ENCODE assay signal across 8 cellular contexts in the genomic region with DNA sequence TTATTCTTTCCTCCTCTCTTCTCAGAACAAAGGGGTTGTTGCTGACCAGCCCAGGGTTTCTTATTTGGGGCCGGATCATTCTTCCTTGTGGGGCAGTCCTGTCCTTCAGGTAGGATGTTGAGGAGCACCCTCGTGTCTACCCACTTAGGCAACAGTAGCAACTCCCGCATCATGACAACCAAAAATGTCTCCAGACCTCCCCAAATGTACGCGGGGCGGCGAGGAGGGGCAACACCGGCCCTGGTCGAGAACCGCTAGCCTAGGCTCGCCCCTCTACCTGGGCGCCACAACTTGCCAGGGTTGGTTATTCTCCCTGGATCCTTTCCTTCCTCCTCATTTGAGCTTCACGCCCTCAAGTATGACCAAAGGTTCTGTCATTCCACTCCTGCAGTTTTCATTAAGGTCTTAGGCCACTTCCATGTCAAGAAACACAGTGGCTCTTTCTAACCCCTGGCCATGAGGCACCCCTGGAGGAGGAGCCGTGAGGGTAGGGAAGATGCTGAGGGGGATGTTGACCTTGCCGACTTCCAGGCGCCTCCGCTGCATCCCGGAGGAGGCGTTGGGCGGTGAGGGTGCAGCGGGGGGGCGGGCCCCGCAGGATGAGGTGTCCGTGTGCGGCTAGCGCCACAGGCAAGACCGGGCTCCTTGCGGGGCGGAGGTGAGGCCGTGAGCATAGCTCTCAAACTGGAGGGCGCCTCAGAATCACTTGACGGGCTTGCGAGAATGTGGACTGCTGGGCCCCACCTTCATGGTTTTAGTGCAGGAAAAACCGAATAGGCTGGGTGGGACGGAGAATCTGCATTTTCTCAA. TPM values are rescaled to one million over a fixed set of nuclear protein-coding genes. Genes with fewer than 3 reads are reported as not detected.
DNase-seq lines count a peak whose midpoint lies in the region; ATAC-seq lines count a peak whose summit lies in the region.

No MANE protein-coding gene starts in this region.

- H3K9ac ChIP-seq in adipocyte (ENCODE audit: low read length) (peak overlapping the region; percentile 74), skeletal muscle satellite cell (ENCODE audit: low read depth, low read length) (peak overlapping the region; percentile 63)

- peaks cover 4% of the 10 kb centered on the region for H3K27me3 ChIP-seq in CD8-positive, alpha-beta memory T cell (ENCODE audit: insufficient read depth, low read length, poor library complexity, severe bottlenecking)
- peaks cover 9% of the 10 kb centered on the region for H3K27me3 ChIP-seq in adipocyte (replicated peaks; ENCODE audit: control insufficient read depth, insufficient read depth, low read length)
- peaks cover 58% of the 10 kb centered on the region for H3K27me3 ChIP-seq in skeletal muscle satellite cell (ENCODE audit: control insufficient read depth, insufficient read depth, low read length)

- H3K27ac ChIP-seq in CD8-positive, alpha-beta memory T cell (ENCODE audit: low read depth, low read length): no peak overlapping the region

- H3K36me3 ChIP-seq in CD8-positive, alpha-beta memory T cell (ENCODE audit: insufficient read depth, low read length): no peaks in the 10 kb centered on the region
- no peaks in the 10 kb centered on the region for H3K36me3 ChIP-seq in adipocyte (ENCODE audit: control insufficient read depth, insufficient read depth, low read length, severe bottlenecking)
- no peaks in the 10 kb centered on the region for H3K36me3 ChIP-seq in skeletal muscle satellite cell (ENCODE audit: insufficient read depth, low read length)

- peak overlapping the region in 7 of 8 donors; percentile 22 to 91 (median 83) for H3K27ac Mint-ChIP-seq in CD8-positive, alpha-beta memory T cell

- CTCF ChIA-PET in CD8-positive, alpha-beta memory T cell (lab: Charles Lee): interaction anchor here (0.7 to 2.6 kb wide), 14 partner anchors 8 to 112 kb away, joined by 3 to 13 read pairs (median 4); a partner anchor contains a TSS

- no peaks in the 10 kb centered on the region for H3K9me3 Mint-ChIP-seq in CD8-positive, alpha-beta memory T cell

- peak in 3 of 5 donors; percentile 7 to 53 (median 10) for DNase-seq in CD8-positive, alpha-beta memory T cell
- DNase-seq in LoVo (ENCODE audit: low spot score) (peak; percentile 38), adipocyte (ENCODE audit: low read depth) (peak; percentile 54), NCI-H526 treated with DMSO at 0.1 percent for 48 hours (lab: John Stamatoyannopoulos, UW) (no peak)

- H3K27me3 Mint-ChIP-seq in CD8-positive, alpha-beta memory T cell: peaks cover 24 to 46% of the 10 kb centered on the region in 2 donors

- H3K36me3 Mint-ChIP-seq in CD8-positive, alpha-beta memory T cell: no peaks in the 10 kb centered on the region

- H3K9me3 ChIP-seq in CD8-positive, alpha-beta memory T cell (ENCODE audit: low read length): no peaks in the 10 kb centered on the region
- H3K9me3 ChIP-seq in adipocyte (ENCODE audit: control insufficient read depth, low read length) (no peaks in the 10 kb centered on the region), skeletal muscle satellite cell (replicated peaks; ENCODE audit: low read length) (no peaks in the 10 kb centered on the region)

- peak overlapping the region; percentile 87 to 97 (median 94) for H3K4me3 Mint-ChIP-seq in CD8-positive, alpha-beta memory T cell

- peak overlapping the region; percentile 94 for H3K4me2 ChIP-seq in skeletal muscle satellite cell (ENCODE audit: low read length)

- H3K4me1 Mint-ChIP-seq in CD8-positive, alpha-beta memory T cell: peaks cover 11 to 15% (median 14%) of the 10 kb centered on the region in 3 donors

- POLR2A ChIA-PET in CD8-positive, alpha-beta memory T cell (lab: Charles Lee): interaction anchor here (2.3 kb wide), 1 partner anchor 31 kb away, joined by 16 read pairs; a partner anchor contains a TSS

- H3K4me3 ChIP-seq in CD8-positive, alpha-beta memory T cell (ENCODE audit: low read length): peak overlapping the region; percentile 82
- H3K4me3 ChIP-seq in adipocyte (ENCODE audit: low read length) (peak overlapping the region; percentile 85), iPS-11a (ENCODE audit: low read depth, low read length) (peak overlapping the region; percentile 47), skeletal muscle satellite cell (ENCODE audit: low read length) (peak overlapping the region; percentile 78)

- H3K4me1 ChIP-seq in CD8-positive, alpha-beta memory T cell (ENCODE audit: insufficient read depth, low read length): peaks cover 12% of the 10 kb centered on the region
- peaks cover 9% of the 10 kb centered on the region for H3K4me1 ChIP-seq in adipocyte (ENCODE audit: control insufficient read depth, insufficient read depth, low read length)
- H3K4me1 ChIP-seq in skeletal muscle satellite cell (ENCODE audit: control insufficient read depth, insufficient read depth, low read length): peaks cover 13% of the 10 kb centered on the region

- ATAC-seq in GM19397 (IDR thresholded peaks at IDR 0.05; ENCODE audit: unreplicated experiment) (peak; percentile 19), GM18517 (IDR thresholded peaks at IDR 0.05; ENCODE audit: unreplicated experiment) (no peak)

RNA-seq across cellular contexts. Expression of a gene that starts 0.7 kb away (rescaled TPM):
- total RNA-seq in CD8-positive, alpha-beta memory T cell: 10 to 100 TPM; 12.5 to 13.4 TPM
- polyA plus RNA-seq in CD8-positive, alpha-beta memory T cell: 15.9 TPM
- 0.76 and 4.4 TPM in 2 replicates for total RNA-seq in skeletal muscle satellite cell (2012; rRNA removed)

RNA-seq across cellular contexts. Expression of a gene that starts 30.8 kb away (rescaled TPM):
- total RNA-seq in CD8-positive, alpha-beta memory T cell: 10 to 100 TPM; 31.7 to 32.6 TPM
- polyA plus RNA-seq in CD8-positive, alpha-beta memory T cell: 24.1 TPM
- 16.0 and 16.2 TPM in 2 replicates for total RNA-seq in skeletal muscle satellite cell (2012; rRNA removed)
